ENCODE assay signal across 10 cellular contexts in the genomic region with DNA sequence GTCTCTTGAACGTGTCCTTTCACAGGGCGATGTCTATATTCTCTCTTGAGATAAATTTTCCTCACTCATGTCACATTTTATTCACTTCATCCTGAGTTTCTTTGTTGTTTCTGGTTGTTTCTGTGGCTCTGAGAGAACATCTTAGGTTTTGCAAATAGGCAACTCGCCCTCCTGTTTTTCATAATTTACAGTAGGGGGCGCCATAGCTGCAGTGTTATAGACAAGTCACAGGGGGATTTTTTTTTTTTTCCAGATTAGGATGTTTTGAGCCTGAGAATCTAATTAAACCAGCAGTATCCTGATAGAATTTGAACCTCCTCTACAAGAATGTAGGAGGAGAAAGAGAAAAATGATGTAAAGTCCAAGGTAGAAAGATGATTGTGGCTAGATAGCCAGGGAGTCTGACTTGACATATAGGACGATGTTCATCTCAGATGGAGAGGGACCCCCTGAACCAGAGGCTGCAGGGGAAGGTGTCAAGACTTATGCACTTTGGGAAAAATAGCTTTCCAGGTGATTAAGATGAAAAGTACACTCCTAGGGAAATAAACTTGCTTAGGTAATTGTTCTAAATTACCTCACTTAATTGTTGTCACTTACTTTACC.
A peak's percentile ranks its signal among the peaks of the same experiment; 100 is the strongest.
DNase-seq lines count a peak whose midpoint lies in the region; ATAC-seq, FAIRE-seq and TF ChIP-seq lines count a peak whose summit lies in the region.
"Had no signal": no experiment of that assay in that cellular context is flagged by ENCODE, and none has a peak within 500 bp of the region (broad histone marks: within the 10 kb centered on the region; RNA-seq: fewer than 3 reads in every experiment).

No MANE protein-coding gene starts in this region.

- no peaks in the 10 kb centered on the region for H3K27me3 ChIP-seq in breast epithelium
- no peaks in the 10 kb centered on the region for H3K27me3 ChIP-seq in NT2/D1 (ENCODE audit: insufficient read depth, insufficient read length)
- H3K27me3 ChIP-seq: SJCRH30 had no signal

- intact Hi-C loops in MCF 10A (cut with micrococcal nuclease) (no loop called here), breast epithelium (cut with DNase I; ENCODE audit: low total_unique reads) (no loop called here), mucosa of descending colon (cut with DNase I, micrococcal nuclease) (no loop called here)

- H3K9me3 Mint-ChIP-seq in MCF 10A (ENCODE audit: unreplicated experiment) (no peaks in the 10 kb centered on the region), type B pancreatic cell (no peaks in the 10 kb centered on the region)

- no peaks in the 10 kb centered on the region for H3K27me3 Mint-ChIP-seq in MCF 10A (ENCODE audit: insufficient read depth, unreplicated experiment)
- H3K27me3 Mint-ChIP-seq in type B pancreatic cell: no peaks in the 10 kb centered on the region

- H3K4me3 Mint-ChIP-seq in MCF 10A (ENCODE audit: unreplicated experiment): no peak overlapping the region
- H3K4me3 Mint-ChIP-seq in type B pancreatic cell: no peak overlapping the region

- H3K27ac ChIP-seq in breast epithelium: no peak overlapping the region
- H3K27ac ChIP-seq: SJCRH30 had no signal

- POLR2A ChIA-PET in MCF 10A (lab: Yijun Ruan, JAX): no interaction called here

- H3K4me3 ChIP-seq in breast epithelium (no peak overlapping the region), NT2/D1 (ENCODE audit: insufficient read length, low read depth) (no peak overlapping the region), mucosa of descending colon (no peak overlapping the region)
- H3K4me3 ChIP-seq: SJCRH30 had no signal

- H3K4me1 Mint-ChIP-seq in MCF 10A (ENCODE audit: insufficient read depth, unreplicated experiment) (no peaks in the 10 kb centered on the region), type B pancreatic cell (ENCODE audit: unreplicated experiment) (no peaks in the 10 kb centered on the region)

- CTCF ChIA-PET in MCF 10A (lab: Yijun Ruan, JAX): interaction anchor here (0.6 to 9.3 kb wide), 15 partner anchors 8 to 1982 kb away, joined by 3 to 110 read pairs (median 4); no protein-coding TSS in a partner anchor

- TF ChIP-seq POLR2A in breast epithelium (IDR thresholded peaks at IDR 0.05) (no peak), erythroblast (IDR thresholded peaks at IDR 0.05; ENCODE audit: low read length) (no peak), GM12891 (IDR thresholded peaks at IDR 0.05; ENCODE audit: low read depth, low read length) (no peak)

- no TSS peak for BruUV-seq in MCF 10A (replicated peaks; lab: Mats Ljungman, UMichigan)

- H3K4me1 ChIP-seq in breast epithelium (no peaks in the 10 kb centered on the region), NT2/D1 (ENCODE audit: insufficient read depth, insufficient read length) (no peaks in the 10 kb centered on the region), mucosa of descending colon (ENCODE audit: low read depth) (no peaks in the 10 kb centered on the region)
- H3K4me1 ChIP-seq: SJCRH30 had no signal

- no peak overlapping the region for H3K9ac ChIP-seq in NT2/D1 (ENCODE audit: insufficient read length, low read depth)

- H3K27ac Mint-ChIP-seq in MCF 10A (ENCODE audit: low read depth, unreplicated experiment) (no peak overlapping the region), type B pancreatic cell (no peak overlapping the region)

- no peaks in the 10 kb centered on the region for H3K36me3 Mint-ChIP-seq in MCF 10A (ENCODE audit: insufficient read depth, unreplicated experiment)
- no peaks in the 10 kb centered on the region for H3K36me3 Mint-ChIP-seq in type B pancreatic cell

- no peaks in the 10 kb centered on the region for H3K9me3 ChIP-seq in breast epithelium
- no peaks in the 10 kb centered on the region for H3K9me3 ChIP-seq in NT2/D1 (ENCODE audit: insufficient read depth, low read length)
- no peaks in the 10 kb centered on the region for H3K9me3 ChIP-seq in mucosa of descending colon
- H3K9me3 ChIP-seq: SJCRH30 had no signal

- ATAC-seq in mucosa of descending colon: no peak

- DNase-seq in MCF 10A (ENCODE audit: unreplicated experiment) (peak; percentile 53), breast epithelium (ENCODE audit: low spot score in 2 of 2) (no peak), NT2/D1 (ENCODE audit: low read depth, low spot score) (peak; percentile 54), erythroblast (lab: John Stamatoyannopoulos, UW) (peak; percentile 11 to 15), type B pancreatic cell (ENCODE audit: extremely low spot score, unreplicated experiment) (no peak), GM12891 (ENCODE audit: insufficient read length, low spot score) (no peak), NCI-H2107 treated with DMSO at 0.1 percent for 48 hours (lab: John Stamatoyannopoulos, UW; ENCODE audit: unreplicated experiment) (no peak), mucosa of descending colon (no peak)
- DNase-seq: occipital lobe had no signal

- TF ChIP-seq CTCF in MCF 10A (IDR thresholded peaks at IDR 0.05; ENCODE audit: unreplicated experiment) (peak; percentile 72), breast epithelium (IDR thresholded peaks at IDR 0.05) (no peak), type B pancreatic cell (conservative IDR thresholded peaks at IDR 0.05) (peak; percentile 77), mucosa of descending colon (IDR thresholded peaks at IDR 0.05) (no peak)

- FAIRE-seq in GM12891 (lab: Jason Lieb, UNC): no peak

- H3K36me3 ChIP-seq in breast epithelium (no peaks in the 10 kb centered on the region), NT2/D1 (ENCODE audit: insufficient read depth, insufficient read length, low read length) (no peaks in the 10 kb centered on the region), mucosa of descending colon (ENCODE audit: low read depth) (no peaks in the 10 kb centered on the region)
- H3K36me3 ChIP-seq: SJCRH30 had no signal

TF ChIP-seq in GM12891, 5 proteins besides CTCF, POLR2A, EP300 and RAD21:
- no peak for TF ChIP-seq PAX5 (IDR thresholded peaks at IDR 0.05; ENCODE audit: insufficient read depth, low read length, severe bottlenecking)
- TF ChIP-seq SPI1 (IDR thresholded peaks at IDR 0.05; ENCODE audit: low read depth, low read length): no peak
- no peak for TF ChIP-seq POU2F2 (IDR thresholded peaks at IDR 0.05; ENCODE audit: low read depth, low read length)
- TF ChIP-seq POLR2AphosphoS5 (IDR thresholded peaks at IDR 0.05; ENCODE audit: low read depth, low read length): no peak
- no peak for TF ChIP-seq TAF1 (IDR thresholded peaks at IDR 0.05; ENCODE audit: low read depth, low read length)
TF ChIP-seq in GM12891: peak in this region for 0.

Comparison
In these comparisons a context has a peak if more than half of its experiments do, and no peak if none do; other contexts are left out.
1. DNase-seq: peak in MCF 10A (single experiment), NT2/D1 (single experiment) and erythroblast (2 of 2); none in breast epithelium (0 of 2), type B pancreatic cell (single experiment), GM12891 (single experiment), NCI-H2107 treated with DMSO at 0.1 percent for 48 hours (single experiment) and mucosa of descending colon (0 of 3).
2. CTCF ChIP-seq: peak in MCF 10A (single experiment) and type B pancreatic cell (single experiment); none in breast epithelium (0 of 3) and mucosa of descending colon (single experiment).